In genomic region chr3:160567774-160568173, GRCh38 we compare ENCODE assay signal across 20 cellular contexts.
"Had no signal": no experiment of that assay in that cellular context is flagged by ENCODE, and none has a peak within 500 bp of the region (broad histone marks: within the 10 kb centered on the region; RNA-seq: fewer than 3 reads in every experiment).

No MANE protein-coding gene starts in this region.

- H3K27ac Mint-ChIP-seq: stimulated activated effector memory CD8-positive, alpha-beta T cell treated with anti-CD3 and anti-CD28 coated beads, Interleukin-12 subunit alpha, Interleukin-12 subunit beta, amount 100 ng/mL, for 72 hours had no signal

- ATAC-seq: mucosa of descending colon; naive thymus-derived CD8-positive, alpha-beta T cell; right cardiac atrium; stimulated activated effector memory CD8-positive, alpha-beta T cell treated with anti-CD3 and anti-CD28 coated beads, Interleukin-12 subunit alpha, Interleukin-12 subunit beta, amount 100 ng/mL, for 72 hours; stimulated activated naive CD8-positive, alpha-beta T cell treated with anti-CD3 and anti-CD28 coated beads, Interleukin-15, Interleukin-2, amounts not matched to agents 100 U/mL and 50 U/mL, for 24 hours had no signal

- H3K27me3 ChIP-seq: dorsolateral prefrontal cortex, ovary, suprapubic skin, thyroid gland, upper lobe of left lung, vagina had no signal

- H3K9me3 ChIP-seq: mucosa of descending colon, ovary, suprapubic skin, thyroid gland, upper lobe of left lung, vagina had no signal

- H3K27ac ChIP-seq: dorsolateral prefrontal cortex, ovary, suprapubic skin, thyroid gland, upper lobe of left lung, vagina had no signal

- DNase-seq: cortex of kidney; dorsolateral prefrontal cortex; effector CD8-positive, alpha-beta T cell; foreskin melanocyte; head of caudate nucleus; hippocampal formation; kidney glomerular epithelial cell; mucosa of descending colon; naive thymus-derived CD8-positive, alpha-beta T cell; nucleus accumbens; stimulated activated CD4-positive, alpha-beta T cell treated with anti-CD3 and anti-CD28 coated beads, Interleukin-4, amount 100 ng/mL, for 1 hour; stimulated activated CD8-positive, alpha-beta memory T cell treated with anti-CD3 and anti-CD28 coated beads, Interleukin-4, amount 100 ng/mL, for 48 hours; stimulated activated naive CD8-positive, alpha-beta T cell treated with anti-CD3 and anti-CD28 coated beads, Interleukin-15, Interleukin-2, amounts not matched to agents 100 U/mL and 50 U/mL, for 24 hours; thyroid gland had no signal

- H3K36me3 ChIP-seq: ovary, thyroid gland, vagina had no signal

- H3K27me3 Mint-ChIP-seq: naive thymus-derived CD8-positive, alpha-beta T cell had no signal

- H3K4me3 ChIP-seq: mucosa of descending colon, ovary, suprapubic skin, thyroid gland, vagina had no signal

- H3K9me3 Mint-ChIP-seq: stimulated activated effector memory CD8-positive, alpha-beta T cell treated with anti-CD3 and anti-CD28 coated beads, Interleukin-12 subunit alpha, Interleukin-12 subunit beta, amount 100 ng/mL, for 72 hours had no signal
